Comparison of ENCODE assay signal across 28 cellular contexts in genomic region chr5:124700930-124701458, GRCh38. TPM values are rescaled to one million over a fixed set of nuclear protein-coding genes. Genes with fewer than 3 reads are reported as not detected.
DNase-seq lines count a peak whose midpoint lies in the region; TF ChIP-seq lines count a peak whose summit lies in the region.
"Had no signal": no experiment of that assay in that cellular context is flagged by ENCODE, and none has a peak within 500 bp of the region (broad histone marks: within the 10 kb centered on the region; RNA-seq: fewer than 3 reads in every experiment).

No MANE protein-coding gene starts in this region.

- H3K4me1 Mint-ChIP-seq in mesothelial cell of epicardium = peaks cover 89% of the 10 kb centered on the region
- H3K4me1 Mint-ChIP-seq: activated CD4-positive, alpha-beta T cell treated with anti-CD3 and anti-CD28 coated beads, Interleukin-2, amount 10 ng/mL, durations not matched to agents 24 days and 14 days; CD4-positive, CD25-positive, alpha-beta regulatory T cell had no signal

- H3K27ac ChIP-seq in effector memory CD4-positive, alpha-beta T cell (ENCODE audit: insufficient read depth, low read length, poor library complexity, severe bottlenecking) = no peak overlapping the region
- H3K27ac ChIP-seq: A549, KMS-11, lower lobe of right lung, right lobe of liver, SJCRH30, tibial nerve had no signal

- H3K9ac ChIP-seq in endocrine pancreas (ENCODE audit: control insufficient read depth, insufficient read depth, low read length) = no peak overlapping the region
- H3K9ac ChIP-seq: KMS-11 had no signal

- H3K4me3 Mint-ChIP-seq in mesothelial cell of epicardium = no peak overlapping the region
- H3K4me3 Mint-ChIP-seq: activated CD4-positive, alpha-beta T cell treated with anti-CD3 and anti-CD28 coated beads, Interleukin-2, amount 10 ng/mL, durations not matched to agents 24 days and 14 days; CD4-positive, CD25-positive, alpha-beta regulatory T cell; naive thymus-derived CD8-positive, alpha-beta T cell had no signal

- H3K27me3 ChIP-seq in endocrine pancreas (ENCODE audit: control insufficient read depth, insufficient read depth, low read length) = no peaks in the 10 kb centered on the region
- no peaks in the 10 kb centered on the region for H3K27me3 ChIP-seq in effector memory CD4-positive, alpha-beta T cell (replicated peaks; ENCODE audit: control insufficient read depth, insufficient read depth, low read length, poor library complexity, severe bottlenecking)
- H3K27me3 ChIP-seq: pancreas, right lobe of liver, SJCRH30, stomach, tibial nerve had no signal

- in situ Hi-C loops in G401 (cut with HindIII; ENCODE audit: low sequenced_read_pairs) = no loop called here

- H3K4me1 ChIP-seq in endocrine pancreas (ENCODE audit: control insufficient read depth, insufficient read depth, low read length) = peaks cover 54% of the 10 kb centered on the region
- no peaks in the 10 kb centered on the region for H3K4me1 ChIP-seq in effector memory CD4-positive, alpha-beta T cell (ENCODE audit: control insufficient read depth, insufficient read depth, low read length, poor library complexity, severe bottlenecking)
- H3K4me1 ChIP-seq: A549, right lobe of liver had no signal

- peak; percentile 12 for DNase-seq in COLO668 (lab: John Stamatoyannopoulos, UW; ENCODE audit: unreplicated experiment)
- peak; percentile 13 to 42 for DNase-seq in NCI-H526 (lab: John Stamatoyannopoulos, UW)
- no peak for DNase-seq in mesothelial cell of epicardium (ENCODE audit: low spot score in 2 of 2, unreplicated experiment in 2 of 2)
- DNase-seq in DMS 273 (lab: John Stamatoyannopoulos, UW; ENCODE audit: unreplicated experiment) = no peak
- no peak for DNase-seq in NCI-H1092 treated with DMSO at 0.1 percent for 48 hours (lab: John Stamatoyannopoulos, UW)
- DNase-seq in effector memory CD4-positive, alpha-beta T cell = no peak
- no peak for DNase-seq in G401 (ENCODE audit: low spot score)
- DNase-seq: activated CD4-positive, alpha-beta T cell treated with anti-CD3 and anti-CD28 coated beads, Interleukin-2, amount 10 ng/mL, durations not matched to agents 24 days and 14 days; activated CD8-positive, alpha-beta memory T cell treated with anti-CD3 and anti-CD28 coated beads for 24 hours; AML-193; amygdala; CD4-positive, CD25-positive, alpha-beta regulatory T cell; head of caudate nucleus; kidney glomerular epithelial cell; lower lobe of right lung; MM.1S; naive thymus-derived CD8-positive, alpha-beta T cell; NCI-H2081; NCI-H748 treated with DMSO at 0.1 percent for 48 hours; pancreas; right lobe of liver; SJCRH30; stomach had no signal

- H3K9me3 ChIP-seq in endocrine pancreas (ENCODE audit: control insufficient read depth, low read length) = no peaks in the 10 kb centered on the region
- no peaks in the 10 kb centered on the region for H3K9me3 ChIP-seq in effector memory CD4-positive, alpha-beta T cell (ENCODE audit: control insufficient read depth, low read length)
- H3K9me3 ChIP-seq: A549, lower lobe of right lung, pancreas, right lobe of liver, SJCRH30, stomach, tibial nerve had no signal

- peaks cover 4% of the 10 kb centered on the region for H3K9me3 Mint-ChIP-seq in mesothelial cell of epicardium
- H3K9me3 Mint-ChIP-seq: activated CD4-positive, alpha-beta T cell treated with anti-CD3 and anti-CD28 coated beads, Interleukin-2, amount 10 ng/mL, durations not matched to agents 24 days and 14 days had no signal

- TF ChIP-seq CTCF in mesothelial cell of epicardium (IDR thresholded peaks at IDR 0.05; ENCODE audit: unreplicated experiment) = no peak

- H3K27me3 Mint-ChIP-seq in mesothelial cell of epicardium (ENCODE audit: low read depth) = no peaks in the 10 kb centered on the region
- H3K27me3 Mint-ChIP-seq: activated CD4-positive, alpha-beta T cell treated with anti-CD3 and anti-CD28 coated beads, Interleukin-2, amount 10 ng/mL, durations not matched to agents 24 days and 14 days; CD4-positive, CD25-positive, alpha-beta regulatory T cell had no signal

- no peaks in the 10 kb centered on the region for H3K36me3 ChIP-seq in endocrine pancreas (ENCODE audit: control insufficient read depth, insufficient read depth, low read length)
- no peaks in the 10 kb centered on the region for H3K36me3 ChIP-seq in effector memory CD4-positive, alpha-beta T cell (ENCODE audit: control insufficient read depth, insufficient read depth, low read length)
- H3K36me3 ChIP-seq: lower lobe of right lung, pancreas, right lobe of liver, SJCRH30, tibial nerve had no signal

- H3K4me3 ChIP-seq in endocrine pancreas (ENCODE audit: control insufficient read depth, insufficient read depth, low read length) = peak overlapping the region; percentile 49
- no peak overlapping the region for H3K4me3 ChIP-seq in effector memory CD4-positive, alpha-beta T cell (ENCODE audit: insufficient read depth, low read depth, low read length, poor library complexity, severe bottlenecking)
- H3K4me3 ChIP-seq: A549, lower lobe of right lung, pancreas, right lobe of liver, SJCRH30, stomach, tibial nerve had no signal

- peak overlapping the region; percentile 80 for H3K27ac Mint-ChIP-seq in mesothelial cell of epicardium
- H3K27ac Mint-ChIP-seq: activated CD4-positive, alpha-beta T cell treated with anti-CD3 and anti-CD28 coated beads, Interleukin-2, amount 10 ng/mL, durations not matched to agents 24 days and 14 days; activated naive CD4-positive, alpha-beta T cell treated with anti-CD3 and anti-CD28 coated beads, Interleukin-2, amount 50 U/mL, for 72 hours; CD4-positive, CD25-positive, alpha-beta regulatory T cell; naive thymus-derived CD8-positive, alpha-beta T cell had no signal

- H3K36me3 Mint-ChIP-seq in mesothelial cell of epicardium = peaks cover 10% of the 10 kb centered on the region
- H3K36me3 Mint-ChIP-seq: activated naive CD4-positive, alpha-beta T cell treated with anti-CD3 and anti-CD28 coated beads, Interleukin-2, amount 50 U/mL, for 72 hours; CD4-positive, CD25-positive, alpha-beta regulatory T cell; naive thymus-derived CD8-positive, alpha-beta T cell had no signal

RNA-seq across cellular contexts. Expression of gene ZNF608, which starts 45.4 kb away (rescaled TPM):
- total RNA-seq in mesothelial cell of epicardium = 31.8 to 35.0 TPM (median 34.3 TPM) in 3 replicates
- 25.7 and 34.8 TPM in 2 replicates for total RNA-seq in G401 (2014; rRNA removed; shearing (Covaris generic))
- total RNA-seq: activated CD4-positive, alpha-beta T cell treated with anti-CD3 and anti-CD28 coated beads, Interleukin-2, amount 10 ng/mL, durations not matched to agents 24 days and 14 days; activated naive CD4-positive, alpha-beta T cell treated with anti-CD3 and anti-CD28 coated beads, Interleukin-2, amount 50 U/mL, for 72 hours had no signal

Comparison
In these comparisons a context has a peak if more than half of its experiments do, and no peak if none do; other contexts are left out.
1. DNase-seq: peak in COLO668 (single experiment) and NCI-H526 (2 of 2); none in mesothelial cell of epicardium (0 of 2), DMS 273 (single experiment), NCI-H1092 treated with DMSO at 0.1 percent for 48 hours (single experiment), effector memory CD4-positive, alpha-beta T cell (0 of 3) and G401 (single experiment).